In genomic region chr16:2669587-2669986, GRCh38 we compare ENCODE assay signal across 1 cellular context.
TF ChIP-seq lines count a peak whose summit lies in the region.

No MANE protein-coding gene starts in this region.

TF ChIP-seq in K562, 482 proteins besides CTCF, POLR2A, EP300 and RAD21:
- TF ChIP-seq RAD51 (IDR thresholded peaks at IDR 0.05; ENCODE audit: borderline replicate concordance, low read depth) = peak; percentile 55
